ENCODE assay signal across 13 cellular contexts in the genomic region with DNA sequence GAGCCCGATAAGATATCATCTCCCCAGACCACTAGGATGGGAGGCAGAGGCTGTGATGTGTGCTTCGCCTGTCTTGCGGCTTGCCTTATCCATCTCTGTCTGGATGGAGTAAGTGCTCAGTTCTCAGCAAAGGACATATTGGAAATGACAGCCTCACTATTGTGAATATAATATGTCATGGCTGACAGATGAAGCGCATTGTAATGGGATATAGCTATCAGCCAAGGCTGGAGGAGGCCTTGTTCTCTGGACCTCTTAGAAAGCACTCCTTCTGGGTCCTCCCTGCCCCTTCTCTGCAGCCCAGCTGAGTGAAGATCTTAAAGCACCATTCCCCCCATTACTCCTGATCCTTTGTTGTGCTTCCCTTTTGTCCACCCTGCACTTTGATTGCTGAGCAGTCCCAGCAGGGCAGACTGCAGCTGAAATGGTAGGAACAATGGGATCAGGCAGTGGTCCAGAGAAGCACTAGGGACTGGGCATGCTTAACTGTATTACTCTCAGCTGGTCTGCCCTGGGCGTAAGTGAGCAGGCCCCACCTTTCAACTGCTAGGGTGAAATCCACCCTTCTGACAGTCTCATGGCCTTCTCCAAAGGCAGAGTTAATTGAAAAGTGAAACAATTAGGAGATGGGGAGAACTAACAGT.
DNase-seq lines count a peak whose midpoint lies in the region; ATAC-seq and TF ChIP-seq lines count a peak whose summit lies in the region.
"Had no signal": no experiment of that assay in that cellular context is flagged by ENCODE, and none has a peak within 500 bp of the region (broad histone marks: within the 10 kb centered on the region; RNA-seq: fewer than 3 reads in every experiment).

No MANE protein-coding gene starts in this region.

- H3K36me3 ChIP-seq in OCI-LY7 (ENCODE audit: insufficient read depth, low read length): no peaks in the 10 kb centered on the region
- no peaks in the 10 kb centered on the region for H3K36me3 ChIP-seq in brain microvascular endothelial cell (replicated peaks)

- no peak overlapping the region for H2AFZ ChIP-seq in OCI-LY7 (ENCODE audit: low read length)

- DNase-seq in NCI-H82 (lab: John Stamatoyannopoulos, UW): peak; percentile 52
- no peak for DNase-seq in NCI-H82 treated with DMSO at 0.1 percent for 48 hours (lab: John Stamatoyannopoulos, UW; ENCODE audit: unreplicated experiment)
- peak; percentile 73 for DNase-seq in NCI-H2227 (lab: John Stamatoyannopoulos, UW; ENCODE audit: unreplicated experiment)
- DNase-seq in glutamatergic neuron: no peak
- DNase-seq in cerebellum (ENCODE audit: low spot score): no peak
- DNase-seq in OCI-LY7 (ENCODE audit: low spot score): no peak
- no peak for DNase-seq in brain microvascular endothelial cell
- DNase-seq: ACHN; activated CD4-positive, alpha-beta memory T cell treated with anti-CD3 and anti-CD28 coated beads for 36 hours; Calu3; lower lobe of right lung had no signal

- no peak overlapping the region for H3K4me3 Mint-ChIP-seq in glutamatergic neuron (ENCODE audit: unreplicated experiment)
- H3K4me3 Mint-ChIP-seq: activated CD4-positive, alpha-beta memory T cell treated with anti-CD3 and anti-CD28 coated beads for 36 hours had no signal

- no TSS peak for BruUV-seq in OCI-LY7 (replicated peaks; lab: Mats Ljungman, UMichigan)

- in situ Hi-C loops in brain microvascular endothelial cell (cut with HindIII; ENCODE audit: low pct_ligation_motif_present, low sequenced_read_pairs): no loop called here

- intact Hi-C loops in OCI-LY7 (cut with micrococcal nuclease; ENCODE audit: unreplicated experiment): no loop called here

- H3K27me3 ChIP-seq in brain microvascular endothelial cell (replicated peaks): no peaks in the 10 kb centered on the region

- H3K4me1 ChIP-seq in OCI-LY7 (ENCODE audit: insufficient read depth, low read length, poor library complexity, severe bottlenecking): no peaks in the 10 kb centered on the region

- no peak overlapping the region for H3K4me2 ChIP-seq in OCI-LY7 (ENCODE audit: low read length)

- CTCF ChIA-PET in OCI-LY7 (lab: Charles Lee; ENCODE audit: unreplicated experiment): no interaction called here

- POLR2A ChIA-PET in OCI-LY7 (lab: Charles Lee): no interaction called here

- H3K27ac Mint-ChIP-seq in glutamatergic neuron (ENCODE audit: unreplicated experiment): peak overlapping the region; percentile 79
- H3K27ac Mint-ChIP-seq: activated CD4-positive, alpha-beta memory T cell treated with anti-CD3 and anti-CD28 coated beads for 36 hours had no signal

- H3K79me2 ChIP-seq in OCI-LY7 (ENCODE audit: insufficient read depth, low read depth, low read length): no peaks in the 10 kb centered on the region

- H3K9me2 ChIP-seq in OCI-LY7 (ENCODE audit: insufficient read depth, low read length): no peaks in the 10 kb centered on the region

- H3K4me3 ChIP-seq in OCI-LY7 (ENCODE audit: low read depth, low read length, poor library complexity, severe bottlenecking) (no peak overlapping the region), brain microvascular endothelial cell (ENCODE audit: low read depth, low read length) (no peak overlapping the region)
- H3K4me3 ChIP-seq: lower lobe of right lung, SK-N-MC had no signal

- peaks cover 7% of the 10 kb centered on the region for H3K27me3 Mint-ChIP-seq in glutamatergic neuron (ENCODE audit: unreplicated experiment)

- ATAC-seq in HG03039 (IDR thresholded peaks at IDR 0.05; ENCODE audit: unreplicated experiment): no peak
- ATAC-seq: lower lobe of right lung had no signal

- H3K4me1 Mint-ChIP-seq in glutamatergic neuron (ENCODE audit: low read depth, unreplicated experiment): peaks cover 16% of the 10 kb centered on the region

- TF ChIP-seq CTCF in glutamatergic neuron (IDR thresholded peaks at IDR 0.05; ENCODE audit: partially characterized antibody, unreplicated experiment) (no peak), OCI-LY7 (conservative IDR thresholded peaks at IDR 0.05; ENCODE audit: low read length) (no peak), brain microvascular endothelial cell (IDR thresholded peaks at IDR 0.05; ENCODE audit: low read depth, low read length, missing control alignments) (no peak)

- no peaks in the 10 kb centered on the region for H3K9me3 Mint-ChIP-seq in glutamatergic neuron (ENCODE audit: unreplicated experiment)
- H3K9me3 Mint-ChIP-seq: activated CD4-positive, alpha-beta memory T cell treated with anti-CD3 and anti-CD28 coated beads for 36 hours had no signal

- H3K9me3 ChIP-seq in OCI-LY7 (ENCODE audit: low read length): no peaks in the 10 kb centered on the region
- H3K9me3 ChIP-seq: lower lobe of right lung had no signal

- H3K36me3 Mint-ChIP-seq in glutamatergic neuron (ENCODE audit: unreplicated experiment): peaks cover 13% of the 10 kb centered on the region

- no peak overlapping the region for H3K27ac ChIP-seq in OCI-LY7 (ENCODE audit: low read depth, low read length, poor library complexity, severe bottlenecking)
- H3K27ac ChIP-seq in brain microvascular endothelial cell: no peak overlapping the region
- H3K27ac ChIP-seq: lower lobe of right lung, SK-N-MC had no signal

- H4K20me1 ChIP-seq in OCI-LY7 (ENCODE audit: insufficient read depth, low read length): no peaks in the 10 kb centered on the region

Comparison
In these comparisons a context has a peak if more than half of its experiments do, and no peak if none do; other contexts are left out.
1. DNase-seq: peak in NCI-H82 (single experiment) and NCI-H2227 (single experiment); none in NCI-H82 treated with DMSO at 0.1 percent for 48 hours (single experiment), glutamatergic neuron (single experiment), cerebellum (single experiment), OCI-LY7 (single experiment) and brain microvascular endothelial cell (single experiment).